In the genomic region with DNA sequence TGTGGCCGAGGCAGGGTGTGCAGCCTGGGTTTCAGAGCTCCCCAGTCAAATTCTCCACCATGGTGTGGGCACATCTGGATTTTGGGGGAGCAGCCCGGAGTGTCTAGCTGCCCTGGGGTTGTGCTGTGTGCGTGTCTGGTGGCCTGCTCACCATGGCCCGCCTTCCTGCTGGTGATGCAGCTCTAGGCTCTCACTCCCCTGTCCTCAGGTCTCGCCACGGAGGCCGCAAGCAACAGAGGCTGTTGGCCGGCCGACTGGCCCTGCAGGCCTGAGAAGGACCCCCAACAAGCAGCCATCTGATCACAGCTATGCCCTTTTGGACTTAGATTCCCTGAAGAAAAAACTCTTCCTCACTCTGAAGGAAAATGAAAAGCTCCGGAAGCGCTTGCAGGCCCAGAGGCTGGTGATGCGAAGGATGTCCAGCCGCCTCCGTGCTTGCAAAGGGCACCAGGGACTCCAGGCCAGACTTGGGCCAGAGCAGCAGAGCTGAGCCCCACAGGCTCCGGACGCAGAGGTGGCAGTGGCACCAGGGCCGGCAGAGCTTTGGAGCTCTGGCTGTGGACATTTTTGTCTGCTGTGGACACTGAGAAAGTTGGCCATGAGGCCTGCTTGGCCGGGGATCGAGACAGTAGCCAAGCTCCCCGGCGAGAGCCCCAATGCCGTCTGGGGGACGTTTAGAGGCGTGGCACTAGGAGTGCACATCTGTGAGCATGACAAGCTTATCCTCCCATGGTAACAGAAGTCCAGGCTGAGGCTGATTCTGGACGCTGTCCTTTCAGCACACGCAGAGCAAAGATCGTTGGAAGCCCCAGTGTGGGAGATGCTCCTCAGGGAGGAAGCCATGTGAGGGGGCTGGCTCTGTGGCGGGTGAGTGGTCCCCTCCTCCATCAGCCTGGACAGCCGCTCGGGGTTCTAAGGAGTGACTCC, we compare ENCODE assay signal across 2 cellular contexts.
A peak's percentile ranks its signal among the peaks of the same experiment; 100 is the strongest.
TF ChIP-seq lines count a peak whose summit lies in the region.

No MANE protein-coding gene starts in this region.

TF ChIP-seq in IMR-90, 13 proteins besides CTCF, POLR2A, EP300 and RAD21:
- TF ChIP-seq, protein P1, sequence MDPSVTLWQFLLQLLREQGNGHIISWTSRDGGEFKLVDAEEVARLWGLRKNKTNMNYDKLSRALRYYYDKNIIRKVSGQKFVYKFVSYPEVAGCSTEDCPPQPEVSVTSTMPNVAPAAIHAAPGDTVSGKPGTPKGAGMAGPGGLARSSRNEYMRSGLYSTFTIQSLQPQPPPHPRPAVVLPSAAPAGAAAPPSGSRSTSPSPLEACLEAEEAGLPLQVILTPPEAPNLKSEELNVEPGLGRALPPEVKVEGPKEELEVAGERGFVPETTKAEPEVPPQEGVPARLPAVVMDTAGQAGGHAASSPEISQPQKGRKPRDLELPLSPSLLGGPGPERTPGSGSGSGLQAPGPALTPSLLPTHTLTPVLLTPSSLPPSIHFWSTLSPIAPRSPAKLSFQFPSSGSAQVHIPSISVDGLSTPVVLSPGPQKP (IDR thresholded peaks at IDR 0.05; ENCODE audit: borderline replicate concordance, low read depth, low read length), result no peak
- TF ChIP-seq CHD1 (IDR thresholded peaks at IDR 0.05; ENCODE audit: low read depth, low read length) (no peak), MAFK (IDR thresholded peaks at IDR 0.05; ENCODE audit: low read depth, low read length) (no peak), SMC3 (IDR thresholded peaks at IDR 0.05; ENCODE audit: low read depth, low read length) (no peak), FOS (IDR thresholded peaks at IDR 0.05; ENCODE audit: low read depth, low read length) (no peak), RCOR1 (IDR thresholded peaks at IDR 0.05; ENCODE audit: insufficient replicate concordance, low read length) (no peak), BHLHE40 (IDR thresholded peaks at IDR 0.05; ENCODE audit: low read depth, low read length) (no peak), MXI1 (IDR thresholded peaks at IDR 0.05; ENCODE audit: borderline replicate concordance, low read depth, low read length) (no peak), CEBPB (IDR thresholded peaks at IDR 0.05; ENCODE audit: low read depth, low read length) (no peak), NFE2L2 (IDR thresholded peaks at IDR 0.05; ENCODE audit: low read depth, low read length) (no peak), MAZ (IDR thresholded peaks at IDR 0.05; ENCODE audit: borderline replicate concordance, low read depth, low read length) (no peak), RFX5 (IDR thresholded peaks at IDR 0.05; ENCODE audit: low read depth, low read length) (no peak)
- TF ChIP-seq, protein P2, sequence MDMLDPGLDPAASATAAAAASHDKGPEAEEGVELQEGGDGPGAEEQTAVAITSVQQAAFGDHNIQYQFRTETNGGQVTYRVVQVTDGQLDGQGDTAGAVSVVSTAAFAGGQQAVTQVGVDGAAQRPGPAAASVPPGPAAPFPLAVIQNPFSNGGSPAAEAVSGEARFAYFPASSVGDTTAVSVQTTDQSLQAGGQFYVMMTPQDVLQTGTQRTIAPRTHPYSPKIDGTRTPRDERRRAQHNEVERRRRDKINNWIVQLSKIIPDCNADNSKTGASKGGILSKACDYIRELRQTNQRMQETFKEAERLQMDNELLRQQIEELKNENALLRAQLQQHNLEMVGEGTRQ (IDR thresholded peaks at IDR 0.05; ENCODE audit: low read depth, low read length), result no peak

TF ChIP-seq in K562, 482 proteins besides CTCF, POLR2A, EP300 and RAD21:
- TF ChIP-seq ZFX (CRISPR knock-in tag; IDR thresholded peaks at IDR 0.05) (0 out of 2 replicates have a peak, but pooled peaks have one; percentile 20), ZC3H4 (CRISPR knock-in tag; IDR thresholded peaks at IDR 0.05; ENCODE audit: borderline replicate concordance) (0 out of 2 replicates have a peak, but pooled peaks have one; percentile 44), POLR2AphosphoS2 (IDR thresholded peaks at IDR 0.05; ENCODE audit: low read length) (peak; percentile 66; the same call in 1 of the 2 replicates), SMARCA4 (IDR thresholded peaks at IDR 0.05) (no peak), POLR2G (IDR thresholded peaks at IDR 0.05; ENCODE audit: low read depth, low read length) (peak; percentile 72)
